Comparison of ENCODE assay signal across 7 cellular contexts in the genomic region with DNA sequence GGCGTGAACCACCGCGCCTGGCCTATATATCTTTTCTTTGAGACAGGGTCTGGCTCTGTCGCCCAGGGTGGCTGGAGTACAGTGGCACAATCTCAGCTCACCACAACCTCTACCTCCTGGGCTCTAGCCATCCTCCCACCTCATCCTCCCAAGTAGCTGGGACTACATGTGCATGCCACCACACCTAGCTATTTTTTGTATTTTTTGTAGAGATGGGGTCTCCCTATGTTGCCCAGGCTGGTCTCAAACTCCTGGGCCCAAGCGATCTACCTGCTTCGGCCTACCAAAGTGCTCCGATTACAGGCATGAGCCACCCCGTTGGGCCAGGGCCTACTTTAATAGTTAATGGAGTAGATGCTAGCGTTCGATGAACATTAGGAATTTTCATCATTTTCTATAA. TPM values are rescaled to one million over a fixed set of nuclear protein-coding genes. Genes with fewer than 3 reads are reported as not detected.
DNase-seq lines count a peak whose midpoint lies in the region; ATAC-seq and TF ChIP-seq lines count a peak whose summit lies in the region.
"Had no signal": no experiment of that assay in that cellular context is flagged by ENCODE, and none has a peak within 500 bp of the region (broad histone marks: within the 10 kb centered on the region; RNA-seq: fewer than 3 reads in every experiment).

No MANE protein-coding gene starts in this region.

- H3K27ac Mint-ChIP-seq in MCF 10A (ENCODE audit: low read depth, unreplicated experiment): peak overlapping the region; percentile 96

- H2BK5ac ChIP-seq in IMR-90 (ENCODE audit: low read depth, low read length, poor library complexity, severe bottlenecking): no peak overlapping the region
- no peak overlapping the region for H2BK5ac ChIP-seq in trophoblast cell (ENCODE audit: low read depth, low read length, poor library complexity)

- peak overlapping the region; percentile 18 to 95; a peak in 2 of 4 replicates for H4K8ac ChIP-seq in IMR-90 (ENCODE audit: low read depth in 2 of 2, low read length in 2 of 2)
- no peak overlapping the region for H4K8ac ChIP-seq in trophoblast cell (ENCODE audit: low read depth, low read length)

- peak overlapping the region; percentile 41 for H3K4ac ChIP-seq in IMR-90 (ENCODE audit: low read depth, low read length)
- peak overlapping the region; percentile 99 for H3K4ac ChIP-seq in trophoblast cell (ENCODE audit: low read depth, low read length)

- H4K91ac ChIP-seq in IMR-90 (ENCODE audit: insufficient read depth, low read depth, low read length): no peak overlapping the region
- no peak overlapping the region for H4K91ac ChIP-seq in trophoblast cell (ENCODE audit: low read depth, low read length)

- TF ChIP-seq POLR2A in IMR-90 (IDR thresholded peaks at IDR 0.05; ENCODE audit: low read depth, low read length): no peak

- peaks cover 25% of the 10 kb centered on the region for H3K36me3 ChIP-seq in IMR-90 (ENCODE audit: control insufficient read depth, insufficient read depth, low read length)
- H3K36me3 ChIP-seq in trophoblast cell (ENCODE audit: control insufficient read depth in 1 of 2, insufficient read depth in 2 of 2, low read length in 2 of 2): peaks cover 30 to 31% of the 10 kb centered on the region in 2 experiments

- peak overlapping the region; percentile 66; the same call in 1 of the 2 replicates for H3K56ac ChIP-seq in IMR-90 (ENCODE audit: extremely low read depth, insufficient read depth, low read length)

- H3K9me3 ChIP-seq in IMR-90 (ENCODE audit: control insufficient read depth, insufficient read depth, low read length): no peaks in the 10 kb centered on the region
- no peaks in the 10 kb centered on the region for H3K9me3 ChIP-seq in trophoblast cell (ENCODE audit: insufficient read depth, low read depth, low read length)

- DNase-seq in IMR-90 (no peak), MCF 10A (ENCODE audit: unreplicated experiment) (no peak), trophoblast cell (no peak), NCI-H748 treated with DMSO at 0.1 percent for 48 hours (lab: John Stamatoyannopoulos, UW) (no peak), SHP77 (lab: John Stamatoyannopoulos, UW) (no peak)
- no peak for DNase-seq in stimulated activated CD4-positive, alpha-beta T cell treated with anti-CD3 and anti-CD28 coated beads, Interleukin-4, amount 100 ng/mL, for 1 hour
- DNase-seq: NCI-H446 had no signal

- H3K27me3 ChIP-seq in IMR-90 (ENCODE audit: control insufficient read depth, insufficient read depth, low read length): no peaks in the 10 kb centered on the region
- H3K27me3 ChIP-seq in trophoblast cell (ENCODE audit: insufficient read depth, low read length): no peaks in the 10 kb centered on the region

- TF ChIP-seq CTCF in IMR-90 (conservative IDR thresholded peaks at IDR 0.05; ENCODE audit: low read depth, low read length): no peak
- no peak for TF ChIP-seq CTCF in MCF 10A (IDR thresholded peaks at IDR 0.05; ENCODE audit: unreplicated experiment)

- H3K36me3 Mint-ChIP-seq in MCF 10A (ENCODE audit: insufficient read depth, unreplicated experiment): peaks cover 68% of the 10 kb centered on the region

- H2AK5ac ChIP-seq in IMR-90 (ENCODE audit: low read depth, low read length): peak overlapping the region; percentile 20; the same call in 1 of the 2 replicates
- no peak overlapping the region for H2AK5ac ChIP-seq in trophoblast cell (ENCODE audit: low read length)

- H3K27ac ChIP-seq in IMR-90 (ENCODE audit: insufficient read depth, low read length): peak overlapping the region; percentile 85; the same call in 1 of the 2 replicates
- H3K27ac ChIP-seq in trophoblast cell (ENCODE audit: low read depth, low read length): no peak overlapping the region

- no peak for ATAC-seq in IMR-90 (ENCODE audit: low read depth)

- peaks cover 23% of the 10 kb centered on the region for H3K79me2 ChIP-seq in trophoblast cell (ENCODE audit: control insufficient read depth, insufficient read depth, low read length, poor library complexity)

- H2BK20ac ChIP-seq in IMR-90 (ENCODE audit: low read depth, low read length): no peak overlapping the region

- no peak overlapping the region for H2BK15ac ChIP-seq in IMR-90 (ENCODE audit: low read depth, low read length)

- H2BK12ac ChIP-seq in trophoblast cell (ENCODE audit: low read length): no peak overlapping the region

- H3K4me3 Mint-ChIP-seq in MCF 10A (ENCODE audit: unreplicated experiment): peak overlapping the region; percentile 96

- H3K9ac ChIP-seq in IMR-90 (ENCODE audit: low read depth, low read length): peak overlapping the region; percentile 92
- no peak overlapping the region for H3K9ac ChIP-seq in trophoblast cell (ENCODE audit: low read length)

- H3K14ac ChIP-seq in IMR-90 (replicated peaks; ENCODE audit: low read depth, low read length): peak overlapping the region; percentile 90; the same call in 1 of the 2 replicates
- H3K14ac ChIP-seq in trophoblast cell (ENCODE audit: low read length): no peak overlapping the region

- H3K4me3 ChIP-seq in IMR-90 (ENCODE audit: insufficient read depth, low read depth, low read length): peak overlapping the region; percentile 91; the same call in 1 of the 2 replicates
- H3K4me3 ChIP-seq in trophoblast cell (ENCODE audit: low read depth, low read length): no peak overlapping the region

- POLR2A ChIA-PET in IMR-90 (lab: Charles Lee; ENCODE audit: unreplicated experiment) (no interaction called here), MCF 10A (lab: Yijun Ruan, JAX) (interaction anchor here (0.6 to 6.5 kb wide), 9 partner anchors 11 to 236 kb away, joined by 3 to 235 read pairs (median 3); a partner anchor contains a TSS)

- H4K12ac ChIP-seq in trophoblast cell (ENCODE audit: low read depth, low read length): no peak overlapping the region

- no peaks in the 10 kb centered on the region for H3K9me3 Mint-ChIP-seq in MCF 10A (ENCODE audit: unreplicated experiment)

- H3K18ac ChIP-seq in IMR-90 (ENCODE audit: low read depth, low read length): no peak overlapping the region
- H3K18ac ChIP-seq in trophoblast cell (ENCODE audit: low read length): no peak overlapping the region

- H3K79me1 ChIP-seq in IMR-90 (ENCODE audit: low read depth in 1 of 2, low read length in 2 of 2) (peaks cover 22 to 72% of the 10 kb centered on the region in 2 experiments), trophoblast cell (ENCODE audit: low read length) (peaks cover 22% of the 10 kb centered on the region)

- dilution Hi-C loops in IMR-90 (cut with HindIII; ENCODE audit: low sequenced_read_pairs, unreplicated experiment): no loop called here

- no peaks in the 10 kb centered on the region for H3K27me3 Mint-ChIP-seq in MCF 10A (ENCODE audit: insufficient read depth, unreplicated experiment)

- CTCF ChIA-PET in IMR-90 (lab: Yijun Ruan, JAX) (no interaction called here), MCF 10A (lab: Yijun Ruan, JAX) (interaction anchor here (1.1 to 1.7 kb wide), 3 partner anchors 13 to 127 kb away, joined by 3 to 4 read pairs (median 3); no protein-coding TSS in a partner anchor)

- H4K20me1 ChIP-seq in IMR-90 (ENCODE audit: insufficient read depth, low read length): peaks cover 15% of the 10 kb centered on the region

- H3K23ac ChIP-seq in IMR-90 (ENCODE audit: low read depth, low read length): peak overlapping the region; percentile 78
- no peak overlapping the region for H3K23ac ChIP-seq in trophoblast cell (ENCODE audit: low read length)

- intact Hi-C loops in IMR-90 (cut with micrococcal nuclease): no loop called here
- intact Hi-C loops in MCF 10A (cut with micrococcal nuclease): loop anchor here (5.0 kb wide), 1 partner anchor 72 kb away; a partner anchor contains a TSS

- peaks cover 12% of the 10 kb centered on the region for H3K4me1 Mint-ChIP-seq in MCF 10A (ENCODE audit: insufficient read depth, unreplicated experiment)

- H2AK9ac ChIP-seq in IMR-90 (replicated peaks; ENCODE audit: low read depth, low read length, poor library complexity): peak overlapping the region; percentile 100

- H3K4me1 ChIP-seq in IMR-90 (ENCODE audit: control insufficient read depth, insufficient read depth, low read length) (peaks cover 4% of the 10 kb centered on the region), trophoblast cell (ENCODE audit: control insufficient read depth in 1 of 2, insufficient read depth in 2 of 2, low read length in 2 of 2) (peaks cover 3 to 5% of the 10 kb centered on the region in 2 experiments)

- H3K4me2 ChIP-seq in IMR-90 (ENCODE audit: low read depth, low read length) (peak overlapping the region; percentile 99), trophoblast cell (ENCODE audit: low read length) (peak overlapping the region; percentile 86)

- H4K5ac ChIP-seq in IMR-90 (ENCODE audit: low read depth, low read length): no peak overlapping the region

- BruUV-seq in IMR-90 (replicated peaks; lab: Mats Ljungman, UMichigan): no TSS peak
- no TSS peak for BruUV-seq in MCF 10A (replicated peaks; lab: Mats Ljungman, UMichigan)

- TF ChIP-seq RAD21 in IMR-90 (IDR thresholded peaks at IDR 0.05; ENCODE audit: low read length): no peak

- peaks cover 10% of the 10 kb centered on the region; the same call in 1 of the 2 replicates for H3K9me1 ChIP-seq in IMR-90 (ENCODE audit: insufficient read depth, low read length)

- WGBS in IMR-90 (ENCODE audit: extremely low coverage in 2 of 2, insufficient read length in 1 of 2), 2 experiments: no CpG with 5 or more reads among the region's 10 CpGs
- no CpG with 5 or more reads among the region's 10 CpGs for WGBS in trophoblast cell (ENCODE audit: extremely low coverage, insufficient coverage, insufficient read length)

- no peak overlapping the region for H2BK120ac ChIP-seq in IMR-90 (ENCODE audit: low read depth, low read length)
- no peak overlapping the region for H2BK120ac ChIP-seq in trophoblast cell (ENCODE audit: insufficient read depth, low read length, poor library complexity)

- in situ Hi-C loops in IMR-90 (cut with MboI; ENCODE audit: low sequenced_read_pairs): no loop called here

- H2AFZ ChIP-seq in IMR-90 (replicated peaks; ENCODE audit: low read length, poor library complexity): no peak overlapping the region
- H2AFZ ChIP-seq in trophoblast cell (ENCODE audit: insufficient read depth, low read length, poor library complexity): no peak overlapping the region

RNA-seq across cellular contexts. Expression of a gene that starts 3.4 kb away (rescaled TPM):
- total RNA-seq in IMR-90 (2012; rRNA removed): 32.8 and 36.0 TPM in 2 replicates
- 77.2 and 82.3 TPM in 2 replicates for polyA plus RNA-seq in IMR-90 (2012; rRNA removed)
- 32.3 and 57.4 TPM in 2 replicates for polyA plus RNA-seq in IMR-90 (2012; cell fraction: cytosol; rRNA removed)
- polyA plus RNA-seq in IMR-90 (2012; cell fraction: nucleus; rRNA removed; ENCODE audit: low replicate concordance): 265 and 496 TPM in 2 replicates
- 74.7 and 89.5 TPM in 2 replicates for total RNA-seq in MCF 10A (2022)
- polyA plus RNA-seq in trophoblast cell (2013): 29.5 and 30.4 TPM in 2 replicates

RNA-seq across cellular contexts. Expression of a gene that starts 14.2 kb away (rescaled TPM):
- total RNA-seq in IMR-90 (2012; rRNA removed) (99.2 and 113 TPM in 2 replicates), MCF 10A (2022) (139 and 146 TPM in 2 replicates)
- polyA plus RNA-seq in IMR-90 (2012; rRNA removed): 201 and 242 TPM in 2 replicates
- polyA plus RNA-seq in IMR-90 (2012; cell fraction: cytosol; rRNA removed): 333 and 539 TPM in 2 replicates
- polyA plus RNA-seq in IMR-90 (2012; cell fraction: nucleus; rRNA removed; ENCODE audit: low replicate concordance): 193 and 247 TPM in 2 replicates
- polyA plus RNA-seq in trophoblast cell (2013): 232 and 239 TPM in 2 replicates

RNA-seq across cellular contexts. Expression of a gene that starts 17.0 kb away (rescaled TPM):
- total RNA-seq in IMR-90 (2012; rRNA removed) (111 and 129 TPM in 2 replicates), MCF 10A (2022) (62.9 and 67.1 TPM in 2 replicates)
- polyA plus RNA-seq in IMR-90 (2012; rRNA removed): 152 and 178 TPM in 2 replicates
- 132 and 168 TPM in 2 replicates for polyA plus RNA-seq in IMR-90 (2012; cell fraction: cytosol; rRNA removed)
- 91.7 and 117 TPM in 2 replicates for polyA plus RNA-seq in IMR-90 (2012; cell fraction: nucleus; rRNA removed; ENCODE audit: low replicate concordance)
- 54.8 and 55.0 TPM in 2 replicates for polyA plus RNA-seq in trophoblast cell (2013)

RNA-seq across cellular contexts. Expression of a gene that starts 23.9 kb away (rescaled TPM):
- total RNA-seq in IMR-90 (2012; rRNA removed): 8.6 and 9.5 TPM in 2 replicates
- 14.2 and 14.4 TPM in 2 replicates for polyA plus RNA-seq in IMR-90 (2012; rRNA removed)
- polyA plus RNA-seq in IMR-90 (2012; cell fraction: cytosol; rRNA removed): 8.1 and 16.5 TPM in 2 replicates
- polyA plus RNA-seq in IMR-90 (2012; cell fraction: nucleus; rRNA removed; ENCODE audit: low replicate concordance): 14.0 and 41.0 TPM in 2 replicates
- 10.8 and 13.8 TPM in 2 replicates for total RNA-seq in MCF 10A (2022)
- polyA plus RNA-seq in trophoblast cell (2013): 4.9 and 5.3 TPM in 2 replicates

RNA-seq across cellular contexts. Expression of a gene that starts 31.3 kb away (rescaled TPM):
- not detected in 2 replicates for total RNA-seq in IMR-90 (2012; rRNA removed)
- polyA plus RNA-seq in IMR-90 (2012; rRNA removed): not detected in 2 replicates
- polyA plus RNA-seq in IMR-90 (2012; cell fraction: cytosol; rRNA removed): not detected in 2 replicates
- 0.07 and 0.13 TPM in 2 replicates for polyA plus RNA-seq in IMR-90 (2012; cell fraction: nucleus; rRNA removed; ENCODE audit: low replicate concordance)
- total RNA-seq in MCF 10A (2022): 0.70 and 0.83 TPM in 2 replicates
- polyA plus RNA-seq in trophoblast cell (2013): 0.01 and 0.04 TPM in 2 replicates
